ENCODE assay signal across 8 cellular contexts in genomic region chr11:63738720-63739360, GRCh38. TPM values are rescaled to one million over a fixed set of nuclear protein-coding genes. Genes with fewer than 3 reads are reported as not detected.
DNase-seq lines count a peak whose midpoint lies in the region; ATAC-seq and TF ChIP-seq lines count a peak whose summit lies in the region.

No MANE protein-coding gene starts in this region.

- no peak for ATAC-seq in activated naive CD8-positive, alpha-beta T cell treated with anti-CD3 and anti-CD28 coated beads, Interleukin-2, amount 10 ng/mL, durations not matched to agents 7 days and 5 days (ENCODE audit: low read depth)
- ATAC-seq in left cardiac atrium = peak; percentile 58 to 59
- no peak for ATAC-seq in GM21723 (IDR thresholded peaks at IDR 0.05; ENCODE audit: unreplicated experiment)
- no peak for ATAC-seq in GM21447 (IDR thresholded peaks at IDR 0.05; ENCODE audit: unreplicated experiment)

- POLR2A ChIA-PET in activated naive CD8-positive, alpha-beta T cell treated with anti-CD3 and anti-CD28 coated beads, Interleukin-2, amount 10 ng/mL, durations not matched to agents 7 days and 5 days (lab: Charles Lee) = no interaction called here

- no peaks in the 10 kb centered on the region for H3K9me3 Mint-ChIP-seq in activated naive CD8-positive, alpha-beta T cell treated with anti-CD3 and anti-CD28 coated beads, Interleukin-2, amount 10 ng/mL, durations not matched to agents 7 days and 5 days

- no peaks in the 10 kb centered on the region for H3K9me3 ChIP-seq in sigmoid colon

- H3K27me3 Mint-ChIP-seq in activated naive CD8-positive, alpha-beta T cell treated with anti-CD3 and anti-CD28 coated beads, Interleukin-2, amount 10 ng/mL, durations not matched to agents 7 days and 5 days = no peaks in the 10 kb centered on the region

- H3K36me3 Mint-ChIP-seq in activated naive CD8-positive, alpha-beta T cell treated with anti-CD3 and anti-CD28 coated beads, Interleukin-2, amount 10 ng/mL, durations not matched to agents 7 days and 5 days = no peaks in the 10 kb centered on the region

- H3K4me1 Mint-ChIP-seq in activated naive CD8-positive, alpha-beta T cell treated with anti-CD3 and anti-CD28 coated beads, Interleukin-2, amount 10 ng/mL, durations not matched to agents 7 days and 5 days = peaks cover 2% of the 10 kb centered on the region

- intact Hi-C loops in left cardiac atrium (cut with DNase I) (loop anchor here (5.0 to 10.0 kb wide), 4 partner anchors 54 to 264 kb away; partner anchors contain the start of genes ATL3 (in 1 of the 2) and RTN3 (in 1 of the 2)), sigmoid colon (cut with DNase I) (loop anchor here (1.0 to 5.0 kb wide), 3 partner anchors 69 to 262 kb away; no protein-coding TSS in a partner anchor)

- no peaks in the 10 kb centered on the region for H3K36me3 ChIP-seq in sigmoid colon

- WGBS in sigmoid colon, 2 donors = 23 to 25% methylated on average over 8 of the region's 8 CpGs

- no peak for TF ChIP-seq POLR2A in sigmoid colon (IDR thresholded peaks at IDR 0.05)

- peaks cover 0 to 10% (median 4%) of the 10 kb centered on the region in 4 donors for H3K4me1 ChIP-seq in sigmoid colon

- H3K4me3 ChIP-seq in sigmoid colon = no peak overlapping the region

- no peak overlapping the region for H3K4me3 Mint-ChIP-seq in activated naive CD8-positive, alpha-beta T cell treated with anti-CD3 and anti-CD28 coated beads, Interleukin-2, amount 10 ng/mL, durations not matched to agents 7 days and 5 days

- DNase-seq in EL = peak; percentile 77
- peak; percentile 46 for DNase-seq in MV-4-11 (lab: John Stamatoyannopoulos, UW)
- DNase-seq in SKM-1 (lab: John Stamatoyannopoulos, UW; ENCODE audit: unreplicated experiment) = peak; percentile 56
- DNase-seq in activated naive CD8-positive, alpha-beta T cell treated with anti-CD3 and anti-CD28 coated beads, Interleukin-2, amount 10 ng/mL, durations not matched to agents 7 days and 5 days = peak; percentile 45
- peak; percentile 70 for DNase-seq in left cardiac atrium
- DNase-seq in sigmoid colon = peak; percentile 81

- TF ChIP-seq EP300 in sigmoid colon (IDR thresholded peaks at IDR 0.05) = no peak

- peak; percentile 76 to 97 (median 89) for TF ChIP-seq CTCF in sigmoid colon (IDR thresholded peaks at IDR 0.05)

- no peak overlapping the region for H3K27ac ChIP-seq in sigmoid colon

- no peak overlapping the region for H3K27ac Mint-ChIP-seq in activated naive CD8-positive, alpha-beta T cell treated with anti-CD3 and anti-CD28 coated beads, Interleukin-2, amount 10 ng/mL, durations not matched to agents 7 days and 5 days

- no peaks in the 10 kb centered on the region for H3K27me3 ChIP-seq in sigmoid colon

RNA-seq across cellular contexts. Expression of gene ZFTA, which starts 29.7 kb away (rescaled TPM):
- total RNA-seq in activated naive CD8-positive, alpha-beta T cell treated with anti-CD3 and anti-CD28 coated beads, Interleukin-2, amount 10 ng/mL, durations not matched to agents 7 days and 5 days = 1 to 10 TPM; 4.7 to 5.0 TPM
- total RNA-seq in left cardiac atrium = 10 to 100 TPM; 15.5 to 16.0 TPM
- 10 to 100 TPM; 11.1 to 20.4 (median 13.6) TPM for total RNA-seq in sigmoid colon
- 1 to 10 TPM in 2 of 3 donors, under 1 TPM in 1; 0.69 to 4.0 (median 3.6) TPM for polyA plus RNA-seq in sigmoid colon

RNA-seq across cellular contexts. Expression of gene RTN3, which starts 57.5 kb away (rescaled TPM):
- total RNA-seq in activated naive CD8-positive, alpha-beta T cell treated with anti-CD3 and anti-CD28 coated beads, Interleukin-2, amount 10 ng/mL, durations not matched to agents 7 days and 5 days = 10 to 100 TPM; 50.8 to 51.1 TPM
- total RNA-seq in left cardiac atrium (10 to 100 TPM; 71.9 to 92.5 TPM), sigmoid colon (100 to 1,000 TPM in 1 of 4 donors, 10 to 100 TPM in 3; 61.1 to 105 (median 93.9) TPM)
- 10 to 100 TPM; 24.6 to 91.3 (median 25.2) TPM for polyA plus RNA-seq in sigmoid colon

Comparison
In these comparisons a context has a peak if more than half of its experiments do, and no peak if none do; other contexts are left out.
1. ATAC-seq: peak in left cardiac atrium (2 of 2); none in activated naive CD8-positive, alpha-beta T cell treated with anti-CD3 and anti-CD28 coated beads, Interleukin-2, amount 10 ng/mL, durations not matched to agents 7 days and 5 days (single experiment), GM21723 (single experiment) and GM21447 (single experiment).
2. Peak in every context shown above with its lines, with median percentiles within 50 percentile points of each other: DNase-seq.